Comparison of ENCODE assay signal across 13 cellular contexts in genomic region chr12:80233926-80234325, GRCh38.
A peak's percentile ranks its signal among the peaks of the same experiment; 100 is the strongest.
DNase-seq lines count a peak whose midpoint lies in the region; TF ChIP-seq lines count a peak whose summit lies in the region.
"Had no signal": no experiment of that assay in that cellular context is flagged by ENCODE, and none has a peak within 500 bp of the region (broad histone marks: within the 10 kb centered on the region; RNA-seq: fewer than 3 reads in every experiment).

No MANE protein-coding gene starts in this region.

- H3K9ac ChIP-seq in mesenchymal stem cell (ENCODE audit: low read length), result no peak overlapping the region

- no peak overlapping the region for H3K4ac ChIP-seq in mesenchymal stem cell (ENCODE audit: low read depth in 1 of 2, low read length in 2 of 2)

- no peak overlapping the region for H3K4me2 ChIP-seq in mesenchymal stem cell (ENCODE audit: low read length, poor library complexity, severe bottlenecking)

- DNase-seq in NCI-H2107 treated with DMSO at 0.1 percent for 48 hours (lab: John Stamatoyannopoulos, UW; ENCODE audit: unreplicated experiment) (peak; percentile 43), NCI-H2107 (lab: John Stamatoyannopoulos, UW) (no peak), HEK293T (ENCODE audit: extremely low spot score) (no peak), mesenchymal stem cell (no peak)
- no peak for DNase-seq in activated naive CD4-positive, alpha-beta T cell treated with Interleukin-2 at 50 U/mL for 16 hours
- DNase-seq in stimulated activated CD4-positive, alpha-beta T cell treated with anti-CD3 and anti-CD28 coated beads, Interleukin-4, amount 100 ng/mL, for 4 hours, result no peak
- DNase-seq: BE2C; CD4-positive, alpha-beta memory T cell; DMS153; GF-D8 had no signal

- H3K4me3 ChIP-seq in mesenchymal stem cell (ENCODE audit: insufficient read depth in 1 of 2, low read depth in 1 of 2, low read length in 2 of 2), result no peak overlapping the region
- H3K4me3 ChIP-seq: HAP-1 had no signal

- peak overlapping the region; percentile 65 for H2AK5ac ChIP-seq in mesenchymal stem cell (ENCODE audit: low read length, severe bottlenecking)

- H3K4me1 ChIP-seq in mesenchymal stem cell (ENCODE audit: control insufficient read depth, insufficient read depth, low read depth, low read length), result peaks cover 1% of the 10 kb centered on the region
- H3K4me1 ChIP-seq: BE2C had no signal

- no peak overlapping the region for H4K91ac ChIP-seq in mesenchymal stem cell (ENCODE audit: low read length)

- no peaks in the 10 kb centered on the region for H3K9me3 ChIP-seq in mesenchymal stem cell (ENCODE audit: control insufficient read depth, low read length)
- H3K9me3 ChIP-seq: BE2C, HAP-1 had no signal

- no peak overlapping the region for H2BK15ac ChIP-seq in mesenchymal stem cell (ENCODE audit: low read depth, poor library complexity, severe bottlenecking)

- no peaks in the 10 kb centered on the region for H3K79me1 ChIP-seq in mesenchymal stem cell (replicated peaks; ENCODE audit: low read length, poor library complexity, severe bottlenecking)

- no peaks in the 10 kb centered on the region for H3K36me3 Mint-ChIP-seq in activated naive CD4-positive, alpha-beta T cell treated with anti-CD3 and anti-CD28 coated beads, Interleukin-2, amount 50 U/mL, for 24 hours
- H3K36me3 Mint-ChIP-seq: CD4-positive, alpha-beta memory T cell had no signal

- H3K27me3 Mint-ChIP-seq in activated naive CD4-positive, alpha-beta T cell treated with anti-CD3 and anti-CD28 coated beads, Interleukin-2, amount 50 U/mL, for 24 hours, result no peaks in the 10 kb centered on the region

- H3K27ac ChIP-seq in mesenchymal stem cell (ENCODE audit: low read length, poor library complexity, severe bottlenecking), result no peak overlapping the region
- H3K27ac ChIP-seq: C4-2B had no signal

- POLR2A ChIA-PET in HEK293T (lab: Yijun Ruan, JAX), result no interaction called here

- no peaks in the 10 kb centered on the region for H3K4me1 Mint-ChIP-seq in activated naive CD4-positive, alpha-beta T cell treated with anti-CD3 and anti-CD28 coated beads, Interleukin-2, amount 50 U/mL, for 24 hours
- H3K4me1 Mint-ChIP-seq: CD4-positive, alpha-beta memory T cell had no signal

- H3K23ac ChIP-seq in mesenchymal stem cell (ENCODE audit: low read length in 2 of 2), result no peak overlapping the region

- no peaks in the 10 kb centered on the region for H3K27me3 ChIP-seq in mesenchymal stem cell (ENCODE audit: control insufficient read depth in 1 of 2, insufficient read depth in 1 of 2, low read length in 2 of 2)
- H3K27me3 ChIP-seq: BE2C had no signal

- no peak overlapping the region for H2AFZ ChIP-seq in mesenchymal stem cell (ENCODE audit: low read depth, low read length)

- CTCF ChIA-PET in HEK293T (lab: Yijun Ruan, JAX), result no interaction called here

- H2BK5ac ChIP-seq in mesenchymal stem cell (ENCODE audit: low read depth, low read length, poor library complexity, severe bottlenecking), result no peak overlapping the region

- H3K36me3 ChIP-seq in mesenchymal stem cell (ENCODE audit: control insufficient read depth in 1 of 2, insufficient read depth in 2 of 2, low read depth in 1 of 2, low read length in 2 of 2), result no peaks in the 10 kb centered on the region
- H3K36me3 ChIP-seq: BE2C, HAP-1 had no signal

- H3K9me3 Mint-ChIP-seq in activated naive CD4-positive, alpha-beta T cell treated with anti-CD3 and anti-CD28 coated beads, Interleukin-2, amount 50 U/mL, for 24 hours, result no peaks in the 10 kb centered on the region
- H3K9me3 Mint-ChIP-seq: CD4-positive, alpha-beta memory T cell had no signal

- H3K4me3 Mint-ChIP-seq in activated naive CD4-positive, alpha-beta T cell treated with anti-CD3 and anti-CD28 coated beads, Interleukin-2, amount 50 U/mL, for 24 hours, result no peak overlapping the region
- H3K4me3 Mint-ChIP-seq: CD4-positive, alpha-beta memory T cell had no signal

- peak overlapping the region; percentile 2 for H3K27ac Mint-ChIP-seq in activated naive CD4-positive, alpha-beta T cell treated with anti-CD3 and anti-CD28 coated beads, Interleukin-2, amount 50 U/mL, for 24 hours
- H3K27ac Mint-ChIP-seq: CD4-positive, alpha-beta memory T cell had no signal

- H4K8ac ChIP-seq in mesenchymal stem cell (ENCODE audit: low read length), result no peak overlapping the region

- no peak overlapping the region for H2BK12ac ChIP-seq in mesenchymal stem cell (ENCODE audit: low read length in 2 of 2)

- no peak overlapping the region for H3K18ac ChIP-seq in mesenchymal stem cell (ENCODE audit: low read depth in 1 of 2, low read length in 2 of 2)

- no peak overlapping the region for H3K14ac ChIP-seq in mesenchymal stem cell (ENCODE audit: low read length in 2 of 2)

- no peak overlapping the region for H2BK120ac ChIP-seq in mesenchymal stem cell (ENCODE audit: low read depth, low read length)

TF ChIP-seq in HEK293T, 16 proteins besides CTCF, POLR2A, EP300 and RAD21:
- TF ChIP-seq PKNOX1 (IDR thresholded peaks at IDR 0.05), result peak; percentile 43; the same call in 1 of the 2 replicates
- TF ChIP-seq FOXM1 (IDR thresholded peaks at IDR 0.05; ENCODE audit: borderline replicate concordance), result no peak
- TF ChIP-seq LEF1 (IDR thresholded peaks at IDR 0.05; ENCODE audit: borderline replicate concordance), result no peak
